In the genomic region with DNA sequence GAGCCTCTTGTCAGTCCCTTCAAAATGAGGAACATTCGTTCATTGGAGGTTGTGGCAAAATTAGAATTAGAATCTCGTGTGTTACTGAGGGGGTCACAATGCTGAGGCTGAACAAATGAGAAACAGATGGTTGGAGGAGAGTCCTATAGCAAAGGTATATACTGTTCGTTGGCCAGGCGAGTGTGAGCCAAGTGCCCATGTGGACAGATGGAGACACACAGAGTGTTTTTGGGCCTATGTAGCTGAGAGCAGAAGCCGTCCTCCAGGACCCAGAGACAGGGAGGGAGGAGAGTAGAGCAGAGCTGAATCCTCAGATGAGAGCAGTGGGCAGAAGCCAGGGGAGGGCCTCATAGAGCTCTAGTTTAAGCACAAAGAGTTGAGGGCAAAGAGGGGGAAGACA, we compare ENCODE assay signal across 14 cellular contexts.
"Had no signal": no experiment of that assay in that cellular context is flagged by ENCODE, and none has a peak within 500 bp of the region (broad histone marks: within the 10 kb centered on the region; RNA-seq: fewer than 3 reads in every experiment).

No MANE protein-coding gene starts in this region.

- H3K4me3 ChIP-seq: left lung, mucosa of descending colon, pancreas, SK-N-MC had no signal

- H3K27ac ChIP-seq: foreskin keratinocyte, pancreas, SK-N-MC, WERI-Rb-1 had no signal

- ATAC-seq: foreskin keratinocyte; left lung; mucosa of descending colon; naive thymus-derived CD8-positive, alpha-beta T cell; pancreas had no signal

- DNase-seq: activated CD4-positive, alpha-beta T cell treated with anti-CD3 and anti-CD28 coated beads, Interleukin-2, amount 50 U/mL, for 48 hours; activated gamma-delta T cell; foreskin keratinocyte; glutamatergic neuron; kidney; left lung; mucosa of descending colon; naive thymus-derived CD8-positive, alpha-beta T cell; pancreas; stimulated activated CD8-positive, alpha-beta memory T cell treated with anti-CD3 and anti-CD28 coated beads, Interleukin-4, amount 100 ng/mL, for 48 hours; stimulated activated naive CD4-positive, alpha-beta T cell treated with Interleukin-2 at 50 U/mL for 16 hours; substantia nigra; WERI-Rb-1 had no signal

- H3K36me3 ChIP-seq: left lung, pancreas, WERI-Rb-1 had no signal

- H3K27me3 ChIP-seq: foreskin keratinocyte, left lung, pancreas had no signal

- H3K9me3 ChIP-seq: left lung, mucosa of descending colon, pancreas had no signal

- H3K4me1 ChIP-seq: pancreas had no signal
